In the genomic region with DNA sequence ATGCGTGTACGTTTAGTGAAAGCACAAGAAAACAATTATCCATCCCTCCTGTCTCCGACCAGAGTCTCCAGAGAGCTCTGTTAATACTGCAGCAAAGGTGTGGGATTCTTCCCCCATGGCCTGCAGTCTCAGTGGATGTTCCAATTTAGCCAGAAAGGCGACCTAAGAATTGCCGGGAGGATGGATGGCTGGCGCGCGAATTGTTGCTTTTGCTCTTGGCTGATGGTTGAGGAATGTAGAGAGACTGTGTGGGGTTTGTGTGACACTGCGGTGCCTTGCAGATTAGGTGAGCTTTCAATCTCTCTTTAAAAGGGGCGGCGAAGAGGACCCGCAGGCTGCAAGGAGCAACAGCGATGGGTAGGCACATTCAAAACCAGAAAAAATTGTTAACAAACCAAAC, we compare ENCODE assay signal across 23 cellular contexts. TPM values are rescaled to one million over a fixed set of nuclear protein-coding genes. Genes with fewer than 3 reads are reported as not detected.
DNase-seq lines count a peak whose midpoint lies in the region; ATAC-seq and TF ChIP-seq lines count a peak whose summit lies in the region.
"Had no signal": no experiment of that assay in that cellular context is flagged by ENCODE, and none has a peak within 500 bp of the region (broad histone marks: within the 10 kb centered on the region; RNA-seq: fewer than 3 reads in every experiment).

No MANE protein-coding gene starts in this region.

- H3K27ac Mint-ChIP-seq in activated T-cell treated with anti-CD3 and anti-CD28 coated beads, Interleukin-2, amount 50 U/mL, for 24 hours: peak overlapping the region; percentile 48

- no peak overlapping the region for H3K4me3 Mint-ChIP-seq in activated T-cell treated with anti-CD3 and anti-CD28 coated beads, Interleukin-2, amount 50 U/mL, for 24 hours
- H3K4me3 Mint-ChIP-seq: natural killer cell had no signal

- H3K9me3 ChIP-seq in Loucy (ENCODE audit: insufficient read depth, low read depth, low read length): no peaks in the 10 kb centered on the region
- no peaks in the 10 kb centered on the region for H3K9me3 ChIP-seq in gastrocnemius medialis
- H3K9me3 ChIP-seq: tibial artery had no signal

- H3K4me1 Mint-ChIP-seq in activated T-cell treated with anti-CD3 and anti-CD28 coated beads, Interleukin-2, amount 50 U/mL, for 24 hours (ENCODE audit: low read depth): peaks cover 84% of the 10 kb centered on the region

- TF ChIP-seq POLR2A in gastrocnemius medialis (IDR thresholded peaks at IDR 0.05): no peak

- H3K27me3 ChIP-seq in Loucy (ENCODE audit: insufficient read depth, low read length, poor library complexity, severe bottlenecking) (no peaks in the 10 kb centered on the region), gastrocnemius medialis (no peaks in the 10 kb centered on the region)
- H3K27me3 ChIP-seq: brain microvascular endothelial cell, tibial artery had no signal

- H3K9me3 Mint-ChIP-seq in activated T-cell treated with anti-CD3 and anti-CD28 coated beads, Interleukin-2, amount 50 U/mL, for 24 hours: no peaks in the 10 kb centered on the region
- H3K9me3 Mint-ChIP-seq: natural killer cell, T-cell had no signal

- peaks cover 43% of the 10 kb centered on the region for H3K4me1 ChIP-seq in Loucy (ENCODE audit: insufficient read depth, low read length, poor library complexity, severe bottlenecking)
- H3K4me1 ChIP-seq in gastrocnemius medialis: peaks cover 88 to 90% of the 10 kb centered on the region in 2 donors

- H3K9me2 ChIP-seq in Loucy (replicated peaks; ENCODE audit: low read depth, low read length): no peaks in the 10 kb centered on the region

- no peak for DNase-seq in activated T-cell treated with anti-CD3 and anti-CD28 coated beads, Interleukin-2, amount 50 U/mL, for 24 hours
- DNase-seq in activated T-cell treated with anti-CD3 and anti-CD28 coated beads, Interleukin-2, amount 50 U/mL, for 48 hours: no peak
- DNase-seq in left ventricle myocardium superior (no peak), gastrocnemius medialis (no peak), head of caudate nucleus (no peak), iPS-NIHi7 (ENCODE audit: extremely low spot score) (no peak)
- DNase-seq: activated naive CD4-positive, alpha-beta T cell treated with Interleukin-2 at 50 U/mL for 16 hours; brain microvascular endothelial cell; COR-L47; HCEC 1CT; natural killer cell; NCI-H1092; NCI-H2107; NCI-H748 treated with DMSO at 0.1 percent for 48 hours; RPMI8226; stimulated activated CD4-positive, alpha-beta T cell treated with anti-CD3 and anti-CD28 coated beads, Interleukin-4, amount 100 ng/mL, for 1 hour; stimulated activated CD8-positive, alpha-beta memory T cell treated with anti-CD3 and anti-CD28 coated beads, Interleukin-4, amount 100 ng/mL, for 48 hours; T-cell; tibial artery had no signal

- H3K9ac ChIP-seq in Loucy (ENCODE audit: low read depth, low read length, poor library complexity, severe bottlenecking): no peak overlapping the region

- peak overlapping the region; percentile 13 for H3K4me2 ChIP-seq in Loucy (ENCODE audit: low read depth, low read length, poor library complexity, severe bottlenecking)

- TF ChIP-seq CTCF in Loucy (conservative IDR thresholded peaks at IDR 0.05; ENCODE audit: low read length) (no peak), gastrocnemius medialis (IDR thresholded peaks at IDR 0.05 in 4 of 5, conservative IDR thresholded peaks at IDR 0.05 in 1 of 5) (no peak)

- H3K36me3 Mint-ChIP-seq in activated T-cell treated with anti-CD3 and anti-CD28 coated beads, Interleukin-2, amount 50 U/mL, for 24 hours (ENCODE audit: low read depth): peaks cover 97% of the 10 kb centered on the region
- H3K36me3 Mint-ChIP-seq: natural killer cell had no signal

- no peaks in the 10 kb centered on the region; the same call in 1 of the 2 replicates for H3F3A ChIP-seq in Loucy (ENCODE audit: low read depth)

- H3K36me3 ChIP-seq in Loucy (ENCODE audit: insufficient read depth, low read length) (peaks cover 65% of the 10 kb centered on the region), gastrocnemius medialis (peaks cover 0 to 6% of the 10 kb centered on the region in 2 donors)

- no peak overlapping the region for H2AFZ ChIP-seq in Loucy (ENCODE audit: low read length)

- intact Hi-C loops in left ventricle myocardium superior (cut with micrococcal nuclease) (loop anchor here (5.0 kb wide), 1 partner anchor 94 kb away; no protein-coding TSS in a partner anchor), gastrocnemius medialis (cut with DNase I; ENCODE audit: low total_unique reads) (loop anchor here (10.0 kb wide), 3 partner anchors 494 to 1504 kb away; partner anchors contain the start of genes PMEPA1 and RBM38), head of caudate nucleus (cut with DNase I) (no loop called here)

- H4K20me1 ChIP-seq in Loucy (ENCODE audit: insufficient read depth, low read length, poor library complexity, severe bottlenecking): peaks cover 99% of the 10 kb centered on the region

- H3K27ac ChIP-seq in gastrocnemius medialis: peak overlapping the region; percentile 45 to 100 (median 100)
- H3K27ac ChIP-seq: brain microvascular endothelial cell had no signal

- peak; percentile 15 for ATAC-seq in left ventricle myocardium superior
- no peak for ATAC-seq in gastrocnemius medialis
- no peak for ATAC-seq in GM18870 (IDR thresholded peaks at IDR 0.05; ENCODE audit: unreplicated experiment)
- ATAC-seq: left lobe of liver, natural killer cell, sciatic nerve, T-cell had no signal

- in situ Hi-C loops in gastrocnemius medialis (cut with MboI; ENCODE audit: low sequenced_read_pairs in 4 of 4): loop anchor here in 1 of 4 donors (25.0 kb wide), 1 partner anchor 89 kb away; the partner anchor contains the start of gene NELFCD

- peaks cover 100% of the 10 kb centered on the region for H3K79me2 ChIP-seq in Loucy (ENCODE audit: insufficient read depth, low read length)

- no peak overlapping the region for H3K4me3 ChIP-seq in Loucy (ENCODE audit: low read length, poor library complexity, severe bottlenecking)
- H3K4me3 ChIP-seq in gastrocnemius medialis: no peak overlapping the region
- H3K4me3 ChIP-seq: tibial artery had no signal

- no peaks in the 10 kb centered on the region for H3K27me3 Mint-ChIP-seq in activated T-cell treated with anti-CD3 and anti-CD28 coated beads, Interleukin-2, amount 50 U/mL, for 24 hours
- H3K27me3 Mint-ChIP-seq: T-cell had no signal

RNA-seq across cellular contexts. Expression of gene GNAS, which starts 46.1 kb away (rescaled TPM):
- total RNA-seq in left ventricle myocardium superior (1,575 TPM), gastrocnemius medialis (100 to 1,000 TPM; 513 to 854 (median 781) TPM)

RNA-seq across cellular contexts. Expression of gene GNAS-AS1, which starts 47.9 kb away (rescaled TPM):
- total RNA-seq in left ventricle myocardium superior: 0.35 TPM
- total RNA-seq in gastrocnemius medialis: not detected
